ENCODE assay signal across 12 cellular contexts in genomic region chr10:62077330-62078015, GRCh38.
A peak's percentile ranks its signal among the peaks of the same experiment; 100 is the strongest.
DNase-seq lines count a peak whose midpoint lies in the region; ATAC-seq and TF ChIP-seq lines count a peak whose summit lies in the region.
"Had no signal": no experiment of that assay in that cellular context is flagged by ENCODE, and none has a peak within 500 bp of the region (broad histone marks: within the 10 kb centered on the region; RNA-seq: fewer than 3 reads in every experiment).

No MANE protein-coding gene starts in this region.

- H3K9me3 ChIP-seq in SK-N-MC (ENCODE audit: low read depth, low read length) (no peaks in the 10 kb centered on the region), hepatocyte (ENCODE audit: low read depth) (no peaks in the 10 kb centered on the region)

- no peaks in the 10 kb centered on the region for H3K27me3 ChIP-seq in hepatocyte
- H3K27me3 ChIP-seq: cardiac muscle cell had no signal

- H3K79me2 ChIP-seq in hepatocyte = peaks cover 74% of the 10 kb centered on the region

- H3K27ac ChIP-seq in SK-N-MC (peak overlapping the region; percentile 70; the same call in 1 of the 2 replicates), hepatocyte (peak overlapping the region; percentile 80)
- H3K27ac ChIP-seq: cardiac muscle cell, KMS-11 had no signal

- H3K27ac Mint-ChIP-seq in T-helper 1 cell treated with Interleukin-12 subunit alpha and Interleukin-12 subunit beta and Interleukin-4 antibody, amounts not matched to agents 30 μg/mL and 1 μg/mL, for 36 hours = peak overlapping the region; percentile 42
- H3K27ac Mint-ChIP-seq in stimulated activated memory B cell treated with anti-CD40 and anti-IgM and Interleukin-4, amounts not matched to agents 10 μg/mL and 1 μg/mL and 100 μg/mL, for 72 hours = peak overlapping the region; percentile 96

- H3K4me3 ChIP-seq in SK-N-MC (no peak overlapping the region), hepatocyte (no peak overlapping the region)
- H3K4me3 ChIP-seq: cardiac muscle cell had no signal

- H3K9me3 Mint-ChIP-seq in T-helper 1 cell treated with Interleukin-12 subunit alpha and Interleukin-12 subunit beta and Interleukin-4 antibody, amounts not matched to agents 30 μg/mL and 1 μg/mL, for 36 hours = no peaks in the 10 kb centered on the region
- no peaks in the 10 kb centered on the region for H3K9me3 Mint-ChIP-seq in stimulated activated memory B cell treated with anti-CD40 and anti-IgM and Interleukin-4, amounts not matched to agents 10 μg/mL and 1 μg/mL and 100 μg/mL, for 72 hours

- H3K4me1 Mint-ChIP-seq in T-helper 1 cell treated with Interleukin-12 subunit alpha and Interleukin-12 subunit beta and Interleukin-4 antibody, amounts not matched to agents 30 μg/mL and 1 μg/mL, for 36 hours (ENCODE audit: low read depth) = peaks cover 71% of the 10 kb centered on the region
- H3K4me1 Mint-ChIP-seq in stimulated activated memory B cell treated with anti-CD40 and anti-IgM and Interleukin-4, amounts not matched to agents 10 μg/mL and 1 μg/mL and 100 μg/mL, for 72 hours = peaks cover 74% of the 10 kb centered on the region

- no peak for ATAC-seq in stimulated activated memory B cell treated with anti-CD40 and anti-IgM and Interleukin-4, amounts not matched to agents 10 μg/mL and 1 μg/mL and 100 μg/mL, for 72 hours
- ATAC-seq in GM21619 (IDR thresholded peaks at IDR 0.05; ENCODE audit: unreplicated experiment) (no peak), HG03442 (IDR thresholded peaks at IDR 0.05; ENCODE audit: unreplicated experiment) (no peak)
- ATAC-seq: left lobe of liver had no signal

- H2AFZ ChIP-seq in hepatocyte = no peak overlapping the region

- H3K4me3 Mint-ChIP-seq in T-helper 1 cell treated with Interleukin-12 subunit alpha and Interleukin-12 subunit beta and Interleukin-4 antibody, amounts not matched to agents 30 μg/mL and 1 μg/mL, for 36 hours = no peak overlapping the region
- H3K4me3 Mint-ChIP-seq in stimulated activated memory B cell treated with anti-CD40 and anti-IgM and Interleukin-4, amounts not matched to agents 10 μg/mL and 1 μg/mL and 100 μg/mL, for 72 hours = no peak overlapping the region

- peaks cover 71% of the 10 kb centered on the region for H3K36me3 Mint-ChIP-seq in T-helper 1 cell treated with Interleukin-12 subunit alpha and Interleukin-12 subunit beta and Interleukin-4 antibody, amounts not matched to agents 30 μg/mL and 1 μg/mL, for 36 hours (ENCODE audit: low read depth)
- H3K36me3 Mint-ChIP-seq in stimulated activated memory B cell treated with anti-CD40 and anti-IgM and Interleukin-4, amounts not matched to agents 10 μg/mL and 1 μg/mL and 100 μg/mL, for 72 hours = peaks cover 75% of the 10 kb centered on the region

- H3K4me2 ChIP-seq in hepatocyte = no peak overlapping the region
- H3K4me2 ChIP-seq: KMS-11 had no signal

- no peak for TF ChIP-seq CTCF in hepatocyte (IDR thresholded peaks at IDR 0.05; ENCODE audit: poor library complexity)

- H3K9ac ChIP-seq in SK-N-MC (ENCODE audit: insufficient read length) = no peak overlapping the region
- H3K9ac ChIP-seq: KMS-11 had no signal

- WGBS in hepatocyte (ENCODE audit: low lambda C conversion rate, missing lambda C conversion rate) = 53% methylated on average over 2 of the region's 2 CpGs

- H3K9me2 ChIP-seq in hepatocyte (replicated peaks; ENCODE audit: insufficient read depth) = no peaks in the 10 kb centered on the region

- no peak for DNase-seq in T-helper 1 cell
- no peak for DNase-seq in SK-N-MC (ENCODE audit: low read depth, low spot score)
- DNase-seq in hepatocyte (ENCODE audit: low spot score) = no peak
- DNase-seq in NCI-H748 treated with DMSO at 0.1 percent for 48 hours (lab: John Stamatoyannopoulos, UW) = no peak
- DNase-seq: DMS79 treated with DMSO at 0.1 percent for 48 hours had no signal

- no peaks in the 10 kb centered on the region for H4K20me1 ChIP-seq in hepatocyte (ENCODE audit: insufficient read depth, poor library complexity, severe bottlenecking)

- H3K4me1 ChIP-seq in hepatocyte (ENCODE audit: insufficient read depth) = peaks cover 39% of the 10 kb centered on the region

- H3K36me3 ChIP-seq in SK-N-MC (ENCODE audit: insufficient read depth, low read length) = no peaks in the 10 kb centered on the region
- no peaks in the 10 kb centered on the region for H3K36me3 ChIP-seq in hepatocyte (replicated peaks; ENCODE audit: insufficient read depth, low read depth)
- H3K36me3 ChIP-seq: cardiac muscle cell had no signal

- no peaks in the 10 kb centered on the region for H3K27me3 Mint-ChIP-seq in T-helper 1 cell treated with Interleukin-12 subunit alpha and Interleukin-12 subunit beta and Interleukin-4 antibody, amounts not matched to agents 30 μg/mL and 1 μg/mL, for 36 hours (ENCODE audit: low read depth)
- H3K27me3 Mint-ChIP-seq in stimulated activated memory B cell treated with anti-CD40 and anti-IgM and Interleukin-4, amounts not matched to agents 10 μg/mL and 1 μg/mL and 100 μg/mL, for 72 hours = no peaks in the 10 kb centered on the region
